In the genomic region with DNA sequence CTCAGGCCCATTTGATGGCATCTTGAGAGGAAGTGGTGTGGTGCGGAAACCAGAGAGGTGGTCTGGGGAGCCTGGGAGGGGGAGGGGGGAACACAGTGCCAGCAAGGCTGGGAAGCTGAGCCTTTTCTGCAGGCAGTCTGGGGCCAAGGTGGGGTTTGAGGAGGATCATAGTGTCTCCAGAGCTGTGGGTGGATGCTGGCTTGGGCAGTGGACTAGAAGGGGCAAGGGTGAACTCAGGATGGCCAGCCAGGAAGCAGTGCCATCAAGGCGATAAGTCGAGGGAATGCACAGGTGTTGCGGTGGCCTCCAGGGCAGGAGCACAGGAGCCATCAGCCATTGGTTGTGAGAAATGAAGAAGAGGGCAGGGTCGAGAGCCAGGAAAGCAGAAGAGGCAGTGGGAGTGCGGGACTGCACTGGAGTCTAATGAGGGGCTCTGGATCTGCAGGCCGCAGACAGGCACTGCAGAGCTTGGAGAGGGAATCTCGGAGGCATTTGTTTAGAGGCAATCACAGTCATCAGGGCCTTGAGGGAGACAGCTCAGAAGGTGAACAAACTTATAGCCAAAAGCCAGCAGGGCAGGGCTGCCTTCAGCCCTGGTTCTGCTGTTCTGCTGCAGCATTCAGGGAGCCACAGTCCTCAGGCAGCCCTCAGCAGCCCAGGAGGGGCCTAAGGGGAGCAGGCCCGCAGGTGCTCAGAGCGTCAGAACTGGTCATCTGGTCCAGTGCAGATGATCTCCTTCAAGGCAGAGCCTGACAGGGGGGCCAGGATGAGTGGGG, we compare ENCODE assay signal across 27 cellular contexts.
A peak's percentile ranks its signal among the peaks of the same experiment; 100 is the strongest.
DNase-seq lines count a peak whose midpoint lies in the region; ATAC-seq, FAIRE-seq and TF ChIP-seq lines count a peak whose summit lies in the region.
"Had no signal": no experiment of that assay in that cellular context is flagged by ENCODE, and none has a peak within 500 bp of the region (broad histone marks: within the 10 kb centered on the region; RNA-seq: fewer than 3 reads in every experiment).

No MANE protein-coding gene starts in this region.

- H3K27me3 Mint-ChIP-seq in Caco-2 (ENCODE audit: insufficient read depth, unreplicated experiment) = no peaks in the 10 kb centered on the region

- POLR2A ChIA-PET in Caco-2 (lab: Charles Lee) = no interaction called here

- H3K27ac Mint-ChIP-seq in Caco-2 (ENCODE audit: unreplicated experiment) = peak overlapping the region; percentile 5
- H3K27ac Mint-ChIP-seq: activated T-cell treated with anti-CD3 and anti-CD28 coated beads, Interleukin-2, amount 50 U/mL, for 24 hours had no signal

- H3K4me1 ChIP-seq in Caco-2 (peaks cover 8% of the 10 kb centered on the region; the same call in 1 of the 2 replicates), spleen (peaks cover 5 to 45% (median 17%) of the 10 kb centered on the region in 6 donors)

- BruUV-seq in Caco-2 (replicated peaks; lab: Mats Ljungman, UMichigan) = no TSS peak

- H3K4me1 Mint-ChIP-seq in Caco-2 (ENCODE audit: low read depth, unreplicated experiment) = peaks cover 16% of the 10 kb centered on the region

- H3K9me3 ChIP-seq in Caco-2 = peaks cover 8% of the 10 kb centered on the region
- H3K9me3 ChIP-seq in spleen = peaks cover 0 to 17% (median 14%) of the 10 kb centered on the region in 8 donors
- H3K9me3 ChIP-seq: pancreas, Peyer's patch had no signal

- H3K9me3 Mint-ChIP-seq in Caco-2 (ENCODE audit: unreplicated experiment) = peaks cover 8% of the 10 kb centered on the region

- no peak for ATAC-seq in GM21717 (IDR thresholded peaks at IDR 0.05; ENCODE audit: unreplicated experiment)
- ATAC-seq: esophagus mucosa, heart left ventricle, pancreas had no signal

- no peaks in the 10 kb centered on the region for H3K27me3 ChIP-seq in Caco-2 (replicated peaks; ENCODE audit: control insufficient read depth, insufficient read depth, low read length)
- peaks cover 0 to 44% (median 31%) of the 10 kb centered on the region in 7 donors for H3K27me3 ChIP-seq in spleen (replicated peaks in 1 of 7)

- H3K36me3 Mint-ChIP-seq in Caco-2 (ENCODE audit: insufficient read depth, unreplicated experiment) = no peaks in the 10 kb centered on the region

- intact Hi-C loops in Caco-2 (cut with micrococcal nuclease; ENCODE audit: unreplicated experiment) = no loop called here
- intact Hi-C loops in spleen (cut with DNase I; ENCODE audit: low total_unique reads) = no loop called here

- H3K4me3 Mint-ChIP-seq in Caco-2 (ENCODE audit: unreplicated experiment) = no peak overlapping the region
- H3K4me3 Mint-ChIP-seq: activated T-cell treated with anti-CD3 and anti-CD28 coated beads, Interleukin-2, amount 50 U/mL, for 24 hours had no signal

- WGBS in spleen, 5 donors = 67 to 75% (median 71%) methylated on average over 10 of the region's 10 CpGs

- in situ Hi-C loops in KBM-7 (cut with MboI; ENCODE audit: low pct_unique_long_range_greater_than_20kb, low sequenced_read_pairs) = no loop called here

- H3K27ac ChIP-seq in spleen = no peak overlapping the region
- H3K27ac ChIP-seq: heart left ventricle, pancreas, Peyer's patch, tibial nerve, WERI-Rb-1 had no signal

- TF ChIP-seq CTCF in Caco-2 (IDR thresholded peaks at IDR 0.05; ENCODE audit: insufficient read depth in 1 of 2, low read depth in 1 of 2, low read length in 1 of 2, severe bottlenecking in 1 of 2, unreplicated experiment in 1 of 2) = no peak
- no peak for TF ChIP-seq CTCF in spleen (IDR thresholded peaks at IDR 0.05 in 8 of 11, conservative IDR thresholded peaks at IDR 0.05 in 3 of 11)

- TF ChIP-seq POLR2A in spleen (IDR thresholded peaks at IDR 0.05) (no peak), H54 (IDR thresholded peaks at IDR 0.05; ENCODE audit: low read depth, low read length) (no peak)

- CTCF ChIA-PET in Caco-2 (lab: Charles Lee) = no interaction called here

- FAIRE-seq in H54 (lab: Jason Lieb, UNC) = no peak
- FAIRE-seq: kidney, pancreas, small intestine had no signal

- H3K4me3 ChIP-seq in Caco-2 (ENCODE audit: low read depth, low read length) (no peak overlapping the region), spleen (no peak overlapping the region)
- H3K4me3 ChIP-seq: heart left ventricle, pancreas, Peyer's patch, tibial nerve had no signal

- H3K36me3 ChIP-seq in Caco-2 (ENCODE audit: control insufficient read depth, insufficient read depth, low read length) (no peaks in the 10 kb centered on the region), spleen (no peaks in the 10 kb centered on the region)
- H3K36me3 ChIP-seq: heart left ventricle, pancreas, Peyer's patch, tibial nerve, WERI-Rb-1 had no signal

- peak in 1 of 2 experiments; percentile 32 for DNase-seq in Caco-2
- peak; percentile 48 for DNase-seq in KBM-7
- DNase-seq in islet precursor cell = peak; percentile 43
- peak; percentile 69 for DNase-seq in spleen
- DNase-seq in H54 (ENCODE audit: insufficient read length, low spot score) = no peak
- DNase-seq in AG08396 (ENCODE audit: low spot score) = no peak
- DNase-seq: activated CD4-positive, alpha-beta T cell treated with anti-CD3 and anti-CD28 coated beads for 48 hours; activated T-cell treated with anti-CD3 and anti-CD28 coated beads, Interleukin-2, amount 50 U/mL, for 24 hours; Calu3; central memory CD4-positive, alpha-beta T cell; DMS79; GF-D8; heart left ventricle; IMR-90; kidney; NCI-H1092; NCI-H1694; NCI-H446 treated with DMSO at 0.1 percent for 48 hours; NCI-H774; pancreas; small intestine; stimulated activated CD4-positive, alpha-beta T cell treated with anti-CD3 and anti-CD28 coated beads, Interleukin-2, amount 100 ng/mL, for 24 hours; WERI-Rb-1 had no signal

Comparison
In these comparisons a context has a peak if more than half of its experiments do, and no peak if none do; other contexts are left out.
1. DNase-seq: peak in KBM-7 (single experiment), islet precursor cell (single experiment) and spleen (single experiment); none in H54 (single experiment) and AG08396 (single experiment).